24 cellular contexts compared by ENCODE assay signal in genomic region chr18:33195795-33196194, GRCh38.
"Had no signal": no experiment of that assay in that cellular context is flagged by ENCODE, and none has a peak within 500 bp of the region (broad histone marks: within the 10 kb centered on the region; RNA-seq: fewer than 3 reads in every experiment).

No MANE protein-coding gene starts in this region.

- H3K27me3 ChIP-seq: left lung, ovary, right atrium auricular region, suprapubic skin, tibial artery, uterus had no signal

- H3K36me3 ChIP-seq: left lung, lower lobe of right lung, ovary, right atrium auricular region, suprapubic skin, thoracic aorta, tibial artery, uterus had no signal

- H3K9me3 ChIP-seq: left lung, lower lobe of right lung, ovary, right atrium auricular region, suprapubic skin, thoracic aorta, tibial artery, uterus had no signal

- H3K4me1 Mint-ChIP-seq: immature natural killer cell; naive thymus-derived CD8-positive, alpha-beta T cell; nephron; stimulated activated naive B cell treated with anti-CD40 and anti-IgM and Interleukin-4, amounts not matched to agents 10 μg/mL and 1 μg/mL and 100 μg/mL, for 72 hours had no signal

- H3K27me3 Mint-ChIP-seq: naive thymus-derived CD8-positive, alpha-beta T cell; stimulated activated naive B cell treated with anti-CD40 and anti-IgM and Interleukin-4, amounts not matched to agents 10 μg/mL and 1 μg/mL and 100 μg/mL, for 72 hours had no signal

- H3K27ac Mint-ChIP-seq: immature natural killer cell; naive thymus-derived CD8-positive, alpha-beta T cell; nephron; progenitor cell of endocrine pancreas; stimulated activated naive B cell treated with anti-CD40 and anti-IgM and Interleukin-4, amounts not matched to agents 10 μg/mL and 1 μg/mL and 100 μg/mL, for 72 hours; type B pancreatic cell had no signal

- H3K4me1 ChIP-seq: left lung, lower lobe of right lung, right atrium auricular region, suprapubic skin, tibial artery, uterus had no signal

- H3K36me3 Mint-ChIP-seq: immature natural killer cell; naive thymus-derived CD8-positive, alpha-beta T cell; stimulated activated naive B cell treated with anti-CD40 and anti-IgM and Interleukin-4, amounts not matched to agents 10 μg/mL and 1 μg/mL and 100 μg/mL, for 72 hours; type B pancreatic cell had no signal

- DNase-seq: hippocampal formation; immature natural killer cell; left cardiac atrium; left lung; lower lobe of right lung; mammary epithelial cell; mesenchymal stem cell; naive thymus-derived CD8-positive, alpha-beta T cell; ovary; stimulated activated CD4-positive, alpha-beta T cell treated with anti-CD3 and anti-CD28 coated beads, Interleukin-12 subunit alpha, Interleukin-12 subunit beta, amount 100 ng/mL, for 4 hours; stimulated activated CD4-positive, alpha-beta T cell treated with anti-CD3 and anti-CD28 coated beads, Interleukin-15, amount 100 ng/mL, for 24 hours; stimulated activated CD4-positive, alpha-beta T cell treated with anti-CD3 and anti-CD28 coated beads, Interleukin-2, amount 100 ng/mL, for 24 hours; stimulated activated CD4-positive, alpha-beta T cell treated with anti-CD3 and anti-CD28 coated beads, Interleukin-4, amount 100 ng/mL, for 1 hour; stimulated activated naive B cell treated with anti-CD40 and anti-IgM and Interleukin-4, amounts not matched to agents 10 μg/mL and 1 μg/mL and 100 μg/mL, for 72 hours; stimulated activated naive CD8-positive, alpha-beta T cell treated with anti-CD3 and anti-CD28 coated beads, Interleukin-15, Interleukin-2, amounts not matched to agents 100 U/mL and 50 U/mL, for 24 hours; tibial artery; uterus had no signal

- H3K27ac ChIP-seq: left lung, lower lobe of right lung, ovary, right atrium auricular region, skin epidermis, suprapubic skin, thoracic aorta, tibial artery, uterus had no signal

- H3K4me3 ChIP-seq: left lung, lower lobe of right lung, ovary, right atrium auricular region, skin epidermis, suprapubic skin, thoracic aorta, tibial artery, uterus had no signal

- H3K9me3 Mint-ChIP-seq: nephron; stimulated activated naive B cell treated with anti-CD40 and anti-IgM and Interleukin-4, amounts not matched to agents 10 μg/mL and 1 μg/mL and 100 μg/mL, for 72 hours; type B pancreatic cell had no signal

- H3K4me3 Mint-ChIP-seq: immature natural killer cell; naive thymus-derived CD8-positive, alpha-beta T cell; nephron; stimulated activated naive B cell treated with anti-CD40 and anti-IgM and Interleukin-4, amounts not matched to agents 10 μg/mL and 1 μg/mL and 100 μg/mL, for 72 hours; type B pancreatic cell had no signal
